ENCODE assay signal across 7 cellular contexts in the genomic region with DNA sequence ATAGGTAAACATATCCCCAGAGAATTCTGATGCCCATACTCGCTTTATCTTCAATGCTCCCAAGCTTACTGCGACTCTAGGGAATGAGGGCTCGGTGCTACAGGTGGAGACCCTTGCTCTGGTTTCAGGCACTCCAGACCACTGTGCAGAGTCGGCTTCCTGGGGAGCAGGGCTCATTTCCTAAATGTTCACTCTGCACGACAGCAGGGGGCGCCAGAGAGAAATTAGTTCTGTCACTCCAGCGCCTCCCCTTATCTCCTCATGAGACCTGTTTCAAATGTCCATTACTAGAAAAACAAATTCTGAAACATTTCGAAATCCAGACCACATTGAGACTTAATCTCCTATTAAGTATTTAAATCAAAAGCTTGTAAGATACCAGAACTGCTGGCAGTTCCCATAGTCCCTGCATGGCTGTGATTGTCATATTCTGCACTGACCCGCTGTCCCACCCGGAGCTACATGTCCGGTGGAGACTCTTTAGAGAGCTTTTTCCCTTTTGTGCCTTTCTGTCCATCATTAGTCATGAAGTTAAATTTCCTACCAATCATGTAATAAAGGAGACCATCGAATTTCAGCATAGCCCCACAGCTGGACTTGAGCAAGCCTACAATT. TPM values are rescaled to one million over a fixed set of nuclear protein-coding genes. Genes with fewer than 3 reads are reported as not detected.
DNase-seq lines count a peak whose midpoint lies in the region; ATAC-seq, FAIRE-seq and TF ChIP-seq lines count a peak whose summit lies in the region.

No MANE protein-coding gene starts in this region.

- peaks cover 0 to 2% of the 10 kb centered on the region in 2 donors for H3K36me3 Mint-ChIP-seq in activated naive CD4-positive, alpha-beta T cell treated with anti-CD3 and anti-CD28 coated beads, Interleukin-2, amount 50 U/mL, for 72 hours

- peak; percentile 83 for TF ChIP-seq CTCF in GM12872 (IDR thresholded peaks at IDR 0.05; ENCODE audit: insufficient read depth, low read depth, low read length)

- H3K9me3 Mint-ChIP-seq in activated naive CD4-positive, alpha-beta T cell treated with anti-CD3 and anti-CD28 coated beads, Interleukin-2, amount 50 U/mL, for 72 hours: no peaks in the 10 kb centered on the region

- no peak for FAIRE-seq in urothelium cell line (lab: Jason Lieb, UNC)

- H3K27ac Mint-ChIP-seq in activated naive CD4-positive, alpha-beta T cell treated with anti-CD3 and anti-CD28 coated beads, Interleukin-2, amount 50 U/mL, for 72 hours: peak overlapping the region in 1 of 2 donors; percentile 58

- ATAC-seq in SK-N-SH treated with all-trans-retinoic acid at 6 μM for 48 hours (peak; percentile 97), Right ventricle myocardium inferior (peak; percentile 88)
- peak; percentile 86 to 93 for ATAC-seq in activated naive CD4-positive, alpha-beta T cell treated with anti-CD3 and anti-CD28 coated beads, Interleukin-2, amount 50 U/mL, for 72 hours

- DNase-seq in HuH-7 (ENCODE audit: low spot score): peak; percentile 69
- peak; percentile 71 to 86 for DNase-seq in activated naive CD4-positive, alpha-beta T cell treated with anti-CD3 and anti-CD28 coated beads, Interleukin-2, amount 50 U/mL, for 72 hours (ENCODE audit: low spot score in 2 of 2)
- DNase-seq in Right ventricle myocardium inferior (ENCODE audit: missing footprints): peak; percentile 85
- DNase-seq in pons (ENCODE audit: low spot score): peak; percentile 60
- peak; percentile 65 for DNase-seq in urothelium cell line (ENCODE audit: low spot score)

- intact Hi-C loops in Right ventricle myocardium inferior (cut with DNase I): loop anchor here (2.0 to 10.0 kb wide), 3 partner anchors 53 to 305 kb away; partner anchors contain the start of gene DNAJC15

TF ChIP-seq in SK-N-SH treated with all-trans-retinoic acid at 6 μM for 48 hours, 23 proteins besides CTCF, POLR2A, EP300 and RAD21:
- TF ChIP-seq ISL1 (CRISPR knock-in tag; IDR thresholded peaks at IDR 0.05): peak; percentile 42
- no peak for TF ChIP-seq ZNF70 (CRISPR knock-in tag; IDR thresholded peaks at IDR 0.05)

RNA-seq across cellular contexts. Expression of gene EPSTI1, which starts 22.4 kb away (rescaled TPM):
- total RNA-seq in activated naive CD4-positive, alpha-beta T cell treated with anti-CD3 and anti-CD28 coated beads, Interleukin-2, amount 50 U/mL, for 72 hours: 10 to 100 TPM; 12.7 to 18.7 TPM
- 3.8 TPM for total RNA-seq in Right ventricle myocardium inferior

RNA-seq across cellular contexts. Expression of gene DNAJC15, which starts 53.7 kb away (rescaled TPM):
- total RNA-seq in activated naive CD4-positive, alpha-beta T cell treated with anti-CD3 and anti-CD28 coated beads, Interleukin-2, amount 50 U/mL, for 72 hours: 10 to 100 TPM in 1 of 2 donors, 1 to 10 TPM in 1; 5.4 to 15.7 TPM
- 35.6 TPM for total RNA-seq in Right ventricle myocardium inferior

Comparison
In these comparisons a context has a peak if more than half of its experiments do, and no peak if none do; other contexts are left out.
1. Peak in every context shown above with its lines: DNase-seq and ATAC-seq.